Comparison of ENCODE assay signal across 8 cellular contexts in the genomic region with DNA sequence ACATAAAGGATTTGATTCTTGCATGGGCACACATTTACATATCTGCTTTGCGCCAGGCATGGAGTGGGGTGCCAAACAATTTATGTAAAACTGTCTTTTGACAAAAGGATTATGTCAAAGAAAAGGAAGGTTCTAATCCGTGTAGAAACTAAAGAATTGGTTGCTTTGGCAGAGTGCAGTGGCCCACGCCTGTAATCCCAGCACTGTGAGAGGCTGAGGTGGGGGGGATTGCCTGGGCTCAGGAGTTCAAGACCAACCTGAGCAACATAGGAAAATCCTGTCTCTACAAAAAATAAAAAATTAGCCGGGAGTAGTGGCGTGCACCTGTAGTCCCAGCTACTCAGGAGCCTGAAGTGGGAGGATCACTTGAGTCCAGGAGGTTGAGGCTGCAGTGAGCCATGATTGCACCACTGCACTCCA. TPM values are rescaled to one million over a fixed set of nuclear protein-coding genes. Genes with fewer than 3 reads are reported as not detected.
A peak's percentile ranks its signal among the peaks of the same experiment; 100 is the strongest.
DNase-seq lines count a peak whose midpoint lies in the region; ATAC-seq and TF ChIP-seq lines count a peak whose summit lies in the region.

No MANE protein-coding gene starts in this region.

- H3K27ac ChIP-seq in BLaER1 (peak overlapping the region; percentile 91), Karpas-422 (ENCODE audit: low read length) (peak overlapping the region; percentile 75), coronary artery (peak overlapping the region in 1 of 2 donors; percentile 58)

- H3K9me3 ChIP-seq in BLaER1 (no peaks in the 10 kb centered on the region), Karpas-422 (ENCODE audit: low read length) (no peaks in the 10 kb centered on the region)

- no peaks in the 10 kb centered on the region for H3K36me3 Mint-ChIP-seq in natural killer cell

- peak overlapping the region; percentile 96 for H3K4me3 Mint-ChIP-seq in natural killer cell

- DNase-seq in Karpas-422 (peak; percentile 51), coronary artery (ENCODE audit: low spot score) (peak; percentile 22), natural killer cell (no peak), amygdala (lab: John Stamatoyannopoulos, UW) (no peak), NCI-H2107 treated with DMSO at 0.1 percent for 48 hours (lab: John Stamatoyannopoulos, UW; ENCODE audit: unreplicated experiment) (no peak)
- no peak for DNase-seq in stimulated activated CD4-positive, alpha-beta T cell treated with anti-CD3 and anti-CD28 coated beads, Interleukin-2, amount 100 ng/mL, for 48 hours

- H3K79me2 ChIP-seq in Karpas-422 (ENCODE audit: low read length), result peaks cover 50% of the 10 kb centered on the region

- H3K4me2 ChIP-seq in BLaER1 (peak overlapping the region; percentile 97), Karpas-422 (ENCODE audit: low read depth, low read length, poor library complexity, severe bottlenecking) (peak overlapping the region; percentile 84)

- H3K27ac Mint-ChIP-seq in natural killer cell, result peak overlapping the region; percentile 90 to 93

- no peaks in the 10 kb centered on the region for H3K9me3 Mint-ChIP-seq in natural killer cell

- ATAC-seq in natural killer cell (no peak), HG03521 (IDR thresholded peaks at IDR 0.05; ENCODE audit: unreplicated experiment) (no peak)

- H3K4me3 ChIP-seq in BLaER1, result peak overlapping the region; percentile 85
- H3K4me3 ChIP-seq in Karpas-422 (ENCODE audit: low read length), result peak overlapping the region; percentile 74
- H3K4me3 ChIP-seq in coronary artery, result peak overlapping the region; percentile 92

- 0 out of 2 replicates have a peak overlapping the region, but pooled peaks have one; percentile 58 for H2AFZ ChIP-seq in Karpas-422 (ENCODE audit: low read length)

- peaks cover 15% of the 10 kb centered on the region for H4K20me1 ChIP-seq in BLaER1
- no peaks in the 10 kb centered on the region for H4K20me1 ChIP-seq in Karpas-422 (ENCODE audit: insufficient read depth, low read depth, low read length)

- H3K27me3 ChIP-seq in BLaER1 (no peaks in the 10 kb centered on the region), Karpas-422 (ENCODE audit: low read length) (no peaks in the 10 kb centered on the region)

- H3K4me1 ChIP-seq in BLaER1, result peaks cover 48% of the 10 kb centered on the region
- peaks cover 41% of the 10 kb centered on the region for H3K4me1 ChIP-seq in Karpas-422 (ENCODE audit: low read length)

- no peaks in the 10 kb centered on the region for H3K9me2 ChIP-seq in Karpas-422 (replicated peaks; ENCODE audit: insufficient read depth, low read length)

- H3K4me1 Mint-ChIP-seq in natural killer cell, result peaks cover 17 to 37% of the 10 kb centered on the region in 2 donors

- H3K27me3 Mint-ChIP-seq in natural killer cell (ENCODE audit: low read depth in 2 of 2), result no peaks in the 10 kb centered on the region

- intact Hi-C loops in natural killer cell (cut with micrococcal nuclease), result no loop called here

- TF ChIP-seq CTCF in coronary artery (IDR thresholded peaks at IDR 0.05) (no peak), natural killer cell (IDR thresholded peaks at IDR 0.05) (no peak)

- peak overlapping the region; percentile 89 for H3K9ac ChIP-seq in BLaER1
- H3K9ac ChIP-seq in Karpas-422 (ENCODE audit: low read length), result peak overlapping the region; percentile 75

- H3K36me3 ChIP-seq in BLaER1, result peaks cover 49% of the 10 kb centered on the region
- peaks cover 12% of the 10 kb centered on the region; the same call in 1 of the 2 replicates for H3K36me3 ChIP-seq in Karpas-422 (ENCODE audit: insufficient read depth, low read length)

RNA-seq across cellular contexts. Expression of gene MTERF4, which starts 1.1 kb away (rescaled TPM):
- 45.1 and 49.5 TPM in 2 replicates for total RNA-seq in Karpas-422 (2014; rRNA removed; shearing (Covaris generic); ENCODE audit: low replicate concordance)
- 10 to 100 TPM; 38.9 to 45.5 (median 39.2) TPM for total RNA-seq in natural killer cell

RNA-seq across cellular contexts. Expression of gene PASK, which starts 46.1 kb away (rescaled TPM):
- total RNA-seq in Karpas-422 (2014; rRNA removed; shearing (Covaris generic); ENCODE audit: low replicate concordance), result 17.0 and 23.9 TPM in 2 replicates
- total RNA-seq in natural killer cell, result 10 to 100 TPM; 27.9 to 45.2 (median 36.2) TPM

RNA-seq across cellular contexts. Expression of gene PPP1R7, which starts 47.1 kb away (rescaled TPM):
- total RNA-seq in Karpas-422 (2014; rRNA removed; shearing (Covaris generic); ENCODE audit: low replicate concordance), result 39.5 and 54.4 TPM in 2 replicates
- total RNA-seq in natural killer cell, result 10 to 100 TPM; 57.8 to 66.3 (median 60.4) TPM

Comparison
In these comparisons a context has a peak if more than half of its experiments do, and no peak if none do; other contexts are left out.
1. DNase-seq: peak in Karpas-422 (single experiment) and coronary artery (single experiment); none in natural killer cell (single experiment), amygdala (0 of 56), NCI-H2107 treated with DMSO at 0.1 percent for 48 hours (single experiment) and stimulated activated CD4-positive, alpha-beta T cell treated with anti-CD3 and anti-CD28 coated beads, Interleukin-2, amount 100 ng/mL, for 48 hours (0 of 2).
2. Peak in every context shown above with its lines, with median percentiles within 50 percentile points of each other: H3K4me3 ChIP-seq.